ENCODE assay signal across 10 cellular contexts in the genomic region with DNA sequence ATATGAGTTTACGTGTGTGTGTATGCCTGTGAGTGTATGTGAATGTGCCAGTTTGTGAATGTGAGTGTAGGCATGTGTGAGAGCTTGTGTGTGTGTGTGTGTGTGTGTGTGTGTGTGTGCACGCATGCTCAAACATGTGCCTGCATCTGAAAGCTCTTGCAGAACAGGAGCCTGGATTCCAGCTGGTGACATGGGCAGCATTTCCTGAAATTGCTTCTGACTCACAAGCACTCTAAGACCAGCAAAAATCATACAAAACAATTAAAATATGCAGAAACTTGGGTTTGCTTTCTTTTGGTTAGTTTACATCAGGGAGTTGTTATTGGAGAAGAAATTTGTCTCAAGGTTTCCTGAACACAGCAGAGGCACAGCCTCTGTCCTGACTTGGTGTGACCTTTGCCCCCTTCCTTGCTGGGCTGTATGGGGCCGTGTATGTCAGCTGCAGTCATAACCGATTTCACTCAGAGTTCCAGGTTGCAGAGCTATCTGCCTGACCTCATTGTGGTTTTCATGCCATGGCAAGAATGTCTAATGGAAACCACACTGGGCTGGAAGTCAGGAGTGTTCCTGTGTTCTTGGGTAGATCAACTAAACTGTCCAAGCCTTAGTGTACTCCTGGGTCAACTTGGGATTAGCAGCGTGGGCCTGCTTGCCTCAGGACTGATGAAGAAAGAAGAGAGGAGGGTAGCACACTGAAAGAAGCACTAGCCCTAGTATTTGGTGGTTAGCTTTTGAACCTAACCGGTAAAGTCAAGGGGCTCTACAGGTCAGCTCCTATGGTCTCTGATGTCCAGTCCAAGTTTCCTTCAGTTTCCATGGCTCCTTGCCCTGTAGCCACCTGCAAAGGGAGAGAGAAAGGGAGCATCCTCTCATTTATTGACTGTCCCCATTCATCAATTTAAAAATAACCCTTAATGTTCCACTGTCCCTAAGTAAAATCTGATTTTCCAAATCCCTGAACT.
DNase-seq lines count a peak whose midpoint lies in the region; ATAC-seq and TF ChIP-seq lines count a peak whose summit lies in the region.
"Had no signal": no experiment of that assay in that cellular context is flagged by ENCODE, and none has a peak within 500 bp of the region (broad histone marks: within the 10 kb centered on the region; RNA-seq: fewer than 3 reads in every experiment).

No MANE protein-coding gene starts in this region.

- no peaks in the 10 kb centered on the region for H3K79me2 ChIP-seq in MM.1S (ENCODE audit: low read length)

- H3F3A ChIP-seq in MM.1S (ENCODE audit: insufficient read depth, low read length), result peaks cover 2% of the 10 kb centered on the region; the same call in 1 of the 2 replicates

- ATAC-seq in GM21381 (IDR thresholded peaks at IDR 0.05; ENCODE audit: unreplicated experiment) (no peak), GM21423 (IDR thresholded peaks at IDR 0.05; ENCODE audit: unreplicated experiment) (no peak)
- ATAC-seq: activated T-cell treated with anti-CD3 and anti-CD28 coated beads, Interleukin-2, amount 50 U/mL, for 4 hours had no signal

- no peak overlapping the region for H3K4ac ChIP-seq in mesenchymal stem cell (ENCODE audit: low read depth in 1 of 2, low read length in 2 of 2)

- no peaks in the 10 kb centered on the region for H3K9me2 ChIP-seq in MM.1S (replicated peaks; ENCODE audit: insufficient read depth, low read length)

- 27% methylated on average over 6 of the region's 6 CpGs for WGBS in mesenchymal stem cell
- 54 to 56% methylated on average over 6 of the region's 6 CpGs for WGBS in testis, 2 donors

- H3K23ac ChIP-seq in mesenchymal stem cell (ENCODE audit: low read length in 2 of 2), result no peak overlapping the region

- H3K4me2 ChIP-seq in MM.1S (ENCODE audit: low read depth, low read length), result no peak overlapping the region
- H3K4me2 ChIP-seq in mesenchymal stem cell (ENCODE audit: low read length, poor library complexity, severe bottlenecking), result no peak overlapping the region

- intact Hi-C loops in testis (cut with DNase I; ENCODE audit: low total_unique reads), result no loop called here

- no peaks in the 10 kb centered on the region for H3K9me3 ChIP-seq in MM.1S (replicated peaks; ENCODE audit: insufficient read depth, low read length)
- peaks cover 5% of the 10 kb centered on the region for H3K9me3 ChIP-seq in mesenchymal stem cell (ENCODE audit: control insufficient read depth, low read length)
- no peaks in the 10 kb centered on the region for H3K9me3 ChIP-seq in testis

- H3K36me3 ChIP-seq in MM.1S (replicated peaks; ENCODE audit: insufficient read depth, low read length) (no peaks in the 10 kb centered on the region), mesenchymal stem cell (ENCODE audit: control insufficient read depth in 1 of 2, insufficient read depth in 2 of 2, low read depth in 1 of 2, low read length in 2 of 2) (no peaks in the 10 kb centered on the region), testis (ENCODE audit: low read depth, missing control alignments) (no peaks in the 10 kb centered on the region)

- H3K4me1 ChIP-seq in MM.1S (ENCODE audit: low read length) (peaks cover 27% of the 10 kb centered on the region), mesenchymal stem cell (ENCODE audit: control insufficient read depth, insufficient read depth, low read depth, low read length) (peaks cover 17% of the 10 kb centered on the region), testis (no peaks in the 10 kb centered on the region)

- DNase-seq in AG09319 (ENCODE audit: extremely low read depth, low read depth) (peak; percentile 97), MM.1S (peak; percentile 26), dedifferentiated amniotic fluid mesenchymal stem cell (ENCODE audit: extremely low spot score) (peak; percentile 92), mesenchymal stem cell (peak; percentile 97), testis (no peak)
- DNase-seq in activated effector memory CD4-positive, alpha-beta T cell treated with Interleukin-2 at 50 U/mL for 16 hours, result no peak
- DNase-seq: activated T-cell treated with anti-CD3 and anti-CD28 coated beads, Interleukin-2, amount 50 U/mL, for 4 hours; CD8-positive, alpha-beta memory T cell had no signal

- no peak overlapping the region for H3K14ac ChIP-seq in mesenchymal stem cell (ENCODE audit: low read length in 2 of 2)

- H4K91ac ChIP-seq in mesenchymal stem cell (ENCODE audit: low read length), result no peak overlapping the region

- peak overlapping the region in 1 of 2 experiments; percentile 80 for H3K18ac ChIP-seq in mesenchymal stem cell (ENCODE audit: low read depth in 1 of 2, low read length in 2 of 2)

- TF ChIP-seq POLR2A in testis (IDR thresholded peaks at IDR 0.05), result no peak

- H2BK5ac ChIP-seq in mesenchymal stem cell (ENCODE audit: low read depth, low read length, poor library complexity, severe bottlenecking), result no peak overlapping the region

- H2BK120ac ChIP-seq in mesenchymal stem cell (ENCODE audit: low read depth, low read length), result no peak overlapping the region

- H4K8ac ChIP-seq in mesenchymal stem cell (ENCODE audit: low read length), result no peak overlapping the region

- no peaks in the 10 kb centered on the region for H4K20me1 ChIP-seq in MM.1S (ENCODE audit: insufficient read depth, low read length)

- H2AK5ac ChIP-seq in mesenchymal stem cell (ENCODE audit: low read length, severe bottlenecking), result peak overlapping the region; percentile 97

- H3K79me1 ChIP-seq in mesenchymal stem cell (replicated peaks; ENCODE audit: low read length, poor library complexity, severe bottlenecking), result no peaks in the 10 kb centered on the region

- H2BK15ac ChIP-seq in mesenchymal stem cell (ENCODE audit: low read depth, poor library complexity, severe bottlenecking), result no peak overlapping the region

- H3K9ac ChIP-seq in MM.1S (ENCODE audit: low read length), result no peak overlapping the region
- H3K9ac ChIP-seq in mesenchymal stem cell (ENCODE audit: low read length), result peak overlapping the region; percentile 65

- H2BK12ac ChIP-seq in mesenchymal stem cell (ENCODE audit: low read length in 2 of 2), result no peak overlapping the region

- H3K27ac ChIP-seq in MM.1S (ENCODE audit: low read length), result peak overlapping the region; percentile 18; the same call in 1 of the 2 replicates
- peak overlapping the region; percentile 63 for H3K27ac ChIP-seq in mesenchymal stem cell (ENCODE audit: low read length, poor library complexity, severe bottlenecking)
- H3K27ac ChIP-seq in testis, result no peak overlapping the region

- H2AFZ ChIP-seq in MM.1S (ENCODE audit: low read length) (no peak overlapping the region), mesenchymal stem cell (ENCODE audit: low read depth, low read length) (no peak overlapping the region)

- TF ChIP-seq CTCF in AG09319 (IDR thresholded peaks at IDR 0.05; ENCODE audit: low read depth, low read length), result no peak
- TF ChIP-seq CTCF in MM.1S (IDR thresholded peaks at IDR 0.05; ENCODE audit: low read length), result no peak
- TF ChIP-seq CTCF in testis (IDR thresholded peaks at IDR 0.05), result no peak

- H3K4me3 ChIP-seq in MM.1S (ENCODE audit: low read length) (no peak overlapping the region), mesenchymal stem cell (ENCODE audit: insufficient read depth in 1 of 2, low read depth in 1 of 2, low read length in 2 of 2) (peak overlapping the region in 1 of 2 experiments; percentile 41), testis (no peak overlapping the region)

- H3K27me3 ChIP-seq in MM.1S (replicated peaks; ENCODE audit: insufficient read depth, low read length) (no peaks in the 10 kb centered on the region), mesenchymal stem cell (ENCODE audit: control insufficient read depth in 1 of 2, insufficient read depth in 1 of 2, low read length in 2 of 2) (peaks cover 0 to 17% of the 10 kb centered on the region in 2 experiments), testis (no peaks in the 10 kb centered on the region)

Comparison
In these comparisons a context has a peak if more than half of its experiments do, and no peak if none do; other contexts are left out.
1. DNase-seq: peak in AG09319 (single experiment), MM.1S (single experiment), dedifferentiated amniotic fluid mesenchymal stem cell (single experiment) and mesenchymal stem cell (single experiment); none in activated effector memory CD4-positive, alpha-beta T cell treated with Interleukin-2 at 50 U/mL for 16 hours (single experiment) and testis (single experiment).
2. H3K27ac ChIP-seq: peak in MM.1S (single experiment) and mesenchymal stem cell (single experiment); none in testis (0 of 2).